Comparison of ENCODE assay signal across 1 cellular context in the genomic region with DNA sequence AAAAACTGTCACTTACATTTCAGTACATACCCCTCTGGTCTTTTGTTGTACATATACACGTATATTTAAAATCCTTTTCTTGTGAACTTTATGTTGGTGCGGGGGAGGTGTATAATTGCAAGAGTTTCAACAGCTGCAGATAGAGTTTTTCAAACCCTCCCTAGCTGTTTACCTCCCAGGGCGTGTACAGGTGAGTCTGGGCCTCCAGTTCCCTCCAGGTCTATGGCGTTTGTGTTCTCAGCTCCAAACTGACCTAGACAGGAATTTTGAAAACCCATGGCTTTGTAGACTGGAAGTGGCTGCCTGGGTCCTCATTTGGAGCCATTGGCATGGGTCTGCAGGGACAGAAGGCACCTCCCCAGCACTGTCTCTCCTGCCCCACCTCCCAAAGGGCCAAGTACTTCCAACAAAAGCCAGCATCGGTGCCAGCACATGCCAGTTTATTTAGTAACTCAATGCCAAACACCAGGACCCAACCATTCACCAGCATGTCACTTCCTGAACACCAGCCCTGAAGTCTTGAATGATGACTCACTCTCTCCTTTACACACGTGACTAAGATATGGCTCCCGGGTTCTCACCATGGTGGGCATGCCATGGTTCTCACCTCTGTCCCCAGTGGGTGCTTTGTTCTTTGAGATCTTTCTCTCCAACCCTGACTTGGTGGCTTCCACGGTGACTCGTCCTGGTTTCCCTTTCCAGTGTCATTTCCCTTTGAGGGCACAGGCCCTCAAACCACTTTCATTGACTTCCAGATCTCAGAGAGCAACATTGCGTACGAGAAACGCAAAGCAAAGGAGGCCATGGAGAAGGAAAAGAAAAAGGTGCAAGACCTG.
TF ChIP-seq lines count a peak whose summit lies in the region.

No MANE protein-coding gene starts in this region.

TF ChIP-seq in GM12878, 131 proteins besides CTCF, POLR2A, EP300 and RAD21 (continued from another document):
- TF ChIP-seq, protein P1, sequence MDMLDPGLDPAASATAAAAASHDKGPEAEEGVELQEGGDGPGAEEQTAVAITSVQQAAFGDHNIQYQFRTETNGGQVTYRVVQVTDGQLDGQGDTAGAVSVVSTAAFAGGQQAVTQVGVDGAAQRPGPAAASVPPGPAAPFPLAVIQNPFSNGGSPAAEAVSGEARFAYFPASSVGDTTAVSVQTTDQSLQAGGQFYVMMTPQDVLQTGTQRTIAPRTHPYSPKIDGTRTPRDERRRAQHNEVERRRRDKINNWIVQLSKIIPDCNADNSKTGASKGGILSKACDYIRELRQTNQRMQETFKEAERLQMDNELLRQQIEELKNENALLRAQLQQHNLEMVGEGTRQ (IDR thresholded peaks at IDR 0.05; ENCODE audit: borderline replicate concordance, low read depth, low read length): no peak
- no peak for TF ChIP-seq MTA2 (IDR thresholded peaks at IDR 0.05; ENCODE audit: low read depth)
- TF ChIP-seq BCL3 (IDR thresholded peaks at IDR 0.05; ENCODE audit: borderline replicate concordance, insufficient read depth, low read depth, low read length, poor library complexity, severe bottlenecking): no peak
- no peak for TF ChIP-seq BMI1 (IDR thresholded peaks at IDR 0.05; ENCODE audit: borderline replicate concordance)
- no peak for TF ChIP-seq STAT3 (IDR thresholded peaks at IDR 0.05; ENCODE audit: low read depth, low read length)
- 0 out of 2 replicates have a peak, but pooled peaks have one; percentile 26 for TF ChIP-seq YY1 (IDR thresholded peaks at IDR 0.05; ENCODE audit: low read depth, low read length)
- TF ChIP-seq JUNB (IDR thresholded peaks at IDR 0.05): peak; percentile 30; the same call in 1 of the 2 replicates
- TF ChIP-seq TCF12 (IDR thresholded peaks at IDR 0.05; ENCODE audit: low read depth, low read length): no peak
- TF ChIP-seq, protein P2, sequence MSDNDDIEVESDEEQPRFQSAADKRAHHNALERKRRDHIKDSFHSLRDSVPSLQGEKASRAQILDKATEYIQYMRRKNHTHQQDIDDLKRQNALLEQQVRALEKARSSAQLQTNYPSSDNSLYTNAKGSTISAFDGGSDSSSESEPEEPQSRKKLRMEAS (IDR thresholded peaks at IDR 0.05; ENCODE audit: low read depth, low read length): no peak
- TF ChIP-seq, protein P3, sequence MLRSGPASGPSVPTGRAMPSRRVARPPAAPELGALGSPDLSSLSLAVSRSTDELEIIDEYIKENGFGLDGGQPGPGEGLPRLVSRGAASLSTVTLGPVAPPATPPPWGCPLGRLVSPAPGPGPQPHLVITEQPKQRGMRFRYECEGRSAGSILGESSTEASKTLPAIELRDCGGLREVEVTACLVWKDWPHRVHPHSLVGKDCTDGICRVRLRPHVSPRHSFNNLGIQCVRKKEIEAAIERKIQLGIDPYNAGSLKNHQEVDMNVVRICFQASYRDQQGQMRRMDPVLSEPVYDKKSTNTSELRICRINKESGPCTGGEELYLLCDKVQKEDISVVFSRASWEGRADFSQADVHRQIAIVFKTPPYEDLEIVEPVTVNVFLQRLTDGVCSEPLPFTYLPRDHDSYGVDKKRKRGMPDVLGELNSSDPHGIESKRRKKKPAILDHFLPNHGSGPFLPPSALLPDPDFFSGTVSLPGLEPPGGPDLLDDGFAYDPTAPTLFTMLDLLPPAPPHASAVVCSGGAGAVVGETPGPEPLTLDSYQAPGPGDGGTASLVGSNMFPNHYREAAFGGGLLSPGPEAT (IDR thresholded peaks at IDR 0.05; ENCODE audit: low read depth): no peak
- no peak for TF ChIP-seq CHD1 (IDR thresholded peaks at IDR 0.05; ENCODE audit: low read depth, low read length)
- no peak for TF ChIP-seq IKZF1 (conservative IDR thresholded peaks at IDR 0.05)
- TF ChIP-seq CBX5 (IDR thresholded peaks at IDR 0.05; ENCODE audit: low read depth): no peak
- no peak for TF ChIP-seq SREBF2 (IDR thresholded peaks at IDR 0.05; ENCODE audit: low read length)
- peak in 1 of 2 experiments; percentile 33; a peak in 1 of 4 replicates for TF ChIP-seq BHLHE40 (IDR thresholded peaks at IDR 0.05; ENCODE audit: borderline replicate concordance in 1 of 2, low read depth in 2 of 2, low read length in 1 of 2)
- TF ChIP-seq, protein P4, sequence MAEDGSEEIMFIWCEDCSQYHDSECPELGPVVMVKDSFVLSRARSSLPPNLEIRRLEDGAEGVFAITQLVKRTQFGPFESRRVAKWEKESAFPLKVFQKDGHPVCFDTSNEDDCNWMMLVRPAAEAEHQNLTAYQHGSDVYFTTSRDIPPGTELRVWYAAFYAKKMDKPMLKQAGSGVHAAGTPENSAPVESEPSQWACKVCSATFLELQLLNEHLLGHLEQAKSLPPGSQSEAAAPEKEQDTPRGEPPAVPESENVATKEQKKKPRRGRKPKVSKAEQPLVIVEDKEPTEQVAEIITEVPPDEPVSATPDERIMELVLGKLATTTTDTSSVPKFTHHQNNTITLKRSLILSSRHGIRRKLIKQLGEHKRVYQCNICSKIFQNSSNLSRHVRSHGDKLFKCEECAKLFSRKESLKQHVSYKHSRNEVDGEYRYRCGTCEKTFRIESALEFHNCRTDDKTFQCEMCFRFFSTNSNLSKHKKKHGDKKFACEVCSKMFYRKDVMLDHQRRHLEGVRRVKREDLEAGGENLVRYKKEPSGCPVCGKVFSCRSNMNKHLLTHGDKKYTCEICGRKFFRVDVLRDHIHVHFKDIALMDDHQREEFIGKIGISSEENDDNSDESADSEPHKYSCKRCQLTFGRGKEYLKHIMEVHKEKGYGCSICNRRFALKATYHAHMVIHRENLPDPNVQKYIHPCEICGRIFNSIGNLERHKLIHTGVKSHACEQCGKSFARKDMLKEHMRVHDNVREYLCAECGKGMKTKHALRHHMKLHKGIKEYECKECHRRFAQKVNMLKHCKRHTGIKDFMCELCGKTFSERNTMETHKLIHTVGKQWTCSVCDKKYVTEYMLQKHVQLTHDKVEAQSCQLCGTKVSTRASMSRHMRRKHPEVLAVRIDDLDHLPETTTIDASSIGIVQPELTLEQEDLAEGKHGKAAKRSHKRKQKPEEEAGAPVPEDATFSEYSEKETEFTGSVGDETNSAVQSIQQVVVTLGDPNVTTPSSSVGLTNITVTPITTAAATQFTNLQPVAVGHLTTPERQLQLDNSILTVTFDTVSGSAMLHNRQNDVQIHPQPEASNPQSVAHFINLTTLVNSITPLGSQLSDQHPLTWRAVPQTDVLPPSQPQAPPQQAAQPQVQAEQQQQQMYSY (CRISPR knock-in tag; IDR thresholded peaks at IDR 0.05): no peak
